Comparison of ENCODE assay signal across 1 cellular context in the genomic region with DNA sequence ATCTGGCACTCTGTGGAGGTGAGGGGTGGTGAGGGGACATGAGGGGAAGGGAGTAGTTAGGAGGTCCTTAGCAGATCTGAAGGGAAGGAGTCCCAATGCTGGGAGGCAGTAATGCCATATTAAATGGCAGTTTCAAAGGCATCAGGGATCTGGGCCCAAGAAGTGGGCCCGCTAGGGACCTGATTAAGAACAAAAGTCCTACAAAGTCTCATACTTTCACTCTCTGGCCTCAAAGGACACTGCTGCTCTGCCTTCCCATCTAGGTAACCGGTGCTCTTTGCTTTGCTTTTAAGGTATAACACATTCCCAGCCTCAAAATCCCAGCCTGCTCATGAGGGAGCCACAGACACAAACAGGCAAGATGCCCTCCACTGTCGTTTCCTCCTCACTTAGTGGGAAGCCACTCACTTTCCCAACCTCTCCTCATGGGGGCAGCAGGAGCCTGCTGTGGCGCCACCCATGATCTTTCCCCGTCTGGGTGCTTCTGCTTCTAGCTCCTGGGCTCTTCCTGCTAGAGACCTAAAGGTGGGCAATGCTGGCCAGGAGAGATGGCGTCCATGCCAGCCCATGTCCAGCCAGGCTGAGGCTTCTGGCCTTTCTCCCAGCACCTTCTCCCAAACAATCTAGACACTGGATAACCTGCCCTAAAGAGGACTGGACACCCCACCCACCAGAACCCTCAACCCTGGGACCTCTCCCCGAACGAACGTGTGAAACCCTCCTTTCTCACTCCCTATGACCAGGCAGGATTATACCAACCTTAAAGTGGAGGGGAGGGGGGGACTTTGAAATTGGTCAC.
A peak's percentile ranks its signal among the peaks of the same experiment; 100 is the strongest.
TF ChIP-seq lines count a peak whose summit lies in the region.

No MANE protein-coding gene starts in this region.

TF ChIP-seq in K562, 482 proteins besides CTCF, POLR2A, EP300 and RAD21 (continued from another document):
- TF ChIP-seq, protein P1, sequence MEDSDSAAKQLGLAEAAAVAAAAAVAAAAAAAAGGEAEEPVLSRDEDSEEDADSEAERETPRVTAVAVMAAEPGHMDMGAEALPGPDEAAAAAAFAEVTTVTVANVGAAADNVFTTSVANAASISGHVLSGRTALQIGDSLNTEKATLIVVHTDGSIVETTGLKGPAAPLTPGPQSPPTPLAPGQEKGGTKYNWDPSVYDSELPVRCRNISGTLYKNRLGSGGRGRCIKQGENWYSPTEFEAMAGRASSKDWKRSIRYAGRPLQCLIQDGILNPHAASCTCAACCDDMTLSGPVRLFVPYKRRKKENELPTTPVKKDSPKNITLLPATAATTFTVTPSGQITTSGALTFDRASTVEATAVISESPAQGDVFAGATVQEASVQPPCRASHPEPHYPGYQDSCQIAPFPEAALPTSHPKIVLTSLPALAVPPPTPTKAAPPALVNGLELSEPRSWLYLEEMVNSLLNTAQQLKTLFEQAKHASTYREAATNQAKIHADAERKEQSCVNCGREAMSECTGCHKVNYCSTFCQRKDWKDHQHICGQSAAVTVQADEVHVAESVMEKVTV (CRISPR knock-in tag; IDR thresholded peaks at IDR 0.05), result peak; percentile 77
- TF ChIP-seq, protein P2, sequence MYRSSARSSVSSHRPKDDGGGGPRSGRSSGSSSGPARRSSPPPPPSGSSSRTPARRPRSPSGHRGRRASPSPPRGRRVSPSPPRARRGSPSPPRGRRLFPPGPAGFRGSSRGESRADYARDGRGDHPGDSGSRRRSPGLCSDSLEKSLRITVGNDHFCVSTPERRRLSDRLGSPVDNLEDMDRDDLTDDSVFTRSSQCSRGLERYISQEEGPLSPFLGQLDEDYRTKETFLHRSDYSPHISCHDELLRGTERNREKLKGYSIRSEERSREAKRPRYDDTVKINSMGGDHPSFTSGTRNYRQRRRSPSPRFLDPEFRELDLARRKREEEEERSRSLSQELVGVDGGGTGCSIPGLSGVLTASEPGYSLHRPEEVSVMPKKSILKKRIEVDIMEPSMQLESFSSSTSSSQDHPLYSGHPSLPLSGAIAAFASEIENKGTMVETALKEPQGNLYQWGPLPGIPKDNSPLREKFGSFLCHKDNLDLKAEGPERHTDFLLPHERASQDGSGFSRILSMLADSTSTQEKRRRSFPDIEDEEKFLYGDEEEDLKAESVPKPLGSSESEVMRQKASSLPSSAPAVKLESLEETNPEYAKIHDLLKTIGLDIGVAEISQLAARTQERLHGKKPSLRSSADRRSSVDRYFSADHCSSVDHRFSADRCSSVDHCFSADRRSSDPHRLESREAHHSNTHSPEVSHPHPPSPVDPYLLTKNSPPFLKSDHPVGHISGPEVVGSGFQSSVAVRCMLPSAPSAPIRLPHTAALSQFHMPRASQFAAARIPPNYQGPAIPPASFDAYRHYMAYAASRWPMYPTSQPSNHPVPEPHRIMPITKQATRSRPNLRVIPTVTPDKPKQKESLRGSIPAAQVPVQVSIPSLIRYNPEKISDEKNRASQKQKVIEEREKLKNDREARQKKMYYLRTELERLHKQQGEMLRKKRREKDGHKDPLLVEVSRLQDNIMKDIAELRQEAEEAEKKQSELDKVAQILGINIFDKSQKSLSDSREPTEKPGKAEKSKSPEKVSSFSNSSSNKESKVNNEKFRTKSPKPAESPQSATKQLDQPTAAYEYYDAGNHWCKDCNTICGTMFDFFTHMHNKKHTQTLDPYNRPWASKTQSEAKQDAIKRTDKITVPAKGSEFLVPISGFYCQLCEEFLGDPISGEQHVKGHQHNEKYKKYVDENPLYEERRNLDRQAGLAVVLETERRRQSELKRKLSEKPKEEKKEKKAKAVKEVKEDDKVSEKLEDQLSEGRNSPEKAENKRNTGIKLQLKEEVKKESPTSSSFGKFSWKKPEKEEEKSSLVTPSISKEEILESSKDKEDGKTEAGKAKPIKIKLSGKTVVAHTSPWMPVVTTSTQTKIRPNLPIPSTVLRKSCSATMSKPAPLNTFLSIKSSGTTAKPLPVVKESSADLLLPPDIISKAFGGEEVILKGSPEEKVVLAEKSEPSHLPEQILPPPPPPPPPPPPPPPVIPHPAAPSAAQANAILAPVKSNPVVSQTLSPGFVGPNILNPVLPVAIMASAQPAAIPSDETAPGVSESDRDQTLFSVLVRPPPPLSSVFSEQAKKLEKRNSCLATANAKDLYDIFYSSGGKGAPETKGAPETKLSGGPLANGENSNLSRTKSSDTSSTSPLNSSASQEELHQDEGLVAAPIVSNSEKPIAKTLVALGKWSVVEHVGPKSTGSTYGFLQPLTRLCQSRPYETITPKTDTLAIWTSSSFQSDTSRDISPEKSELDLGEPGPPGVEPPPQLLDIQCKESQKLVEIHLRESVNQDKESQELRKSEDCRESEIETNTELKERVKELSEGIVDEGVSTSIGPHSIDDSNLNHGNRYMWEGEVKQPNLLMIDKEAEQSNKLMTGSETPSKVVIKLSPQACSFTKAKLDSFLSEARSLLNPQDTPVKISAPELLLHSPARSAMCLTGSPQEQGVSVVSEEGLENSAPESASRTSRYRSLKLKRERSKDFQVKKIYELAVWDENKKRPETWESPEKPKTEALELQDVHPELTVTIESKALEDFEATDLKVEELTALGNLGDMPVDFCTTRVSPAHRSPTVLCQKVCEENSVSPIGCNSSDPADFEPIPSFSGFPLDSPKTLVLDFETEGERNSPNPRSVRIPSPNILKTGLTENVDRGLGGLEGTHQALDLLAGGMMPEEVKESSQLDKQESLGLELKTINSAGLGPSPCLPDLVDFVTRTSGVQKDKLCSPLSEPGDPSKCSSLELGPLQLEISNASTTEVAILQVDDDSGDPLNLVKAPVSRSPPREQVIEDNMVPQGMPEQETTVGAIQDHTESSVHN (IDR thresholded peaks at IDR 0.05; ENCODE audit: borderline replicate concordance in 1 of 2, low read depth in 1 of 2), result no peak
- TF ChIP-seq, protein P3, sequence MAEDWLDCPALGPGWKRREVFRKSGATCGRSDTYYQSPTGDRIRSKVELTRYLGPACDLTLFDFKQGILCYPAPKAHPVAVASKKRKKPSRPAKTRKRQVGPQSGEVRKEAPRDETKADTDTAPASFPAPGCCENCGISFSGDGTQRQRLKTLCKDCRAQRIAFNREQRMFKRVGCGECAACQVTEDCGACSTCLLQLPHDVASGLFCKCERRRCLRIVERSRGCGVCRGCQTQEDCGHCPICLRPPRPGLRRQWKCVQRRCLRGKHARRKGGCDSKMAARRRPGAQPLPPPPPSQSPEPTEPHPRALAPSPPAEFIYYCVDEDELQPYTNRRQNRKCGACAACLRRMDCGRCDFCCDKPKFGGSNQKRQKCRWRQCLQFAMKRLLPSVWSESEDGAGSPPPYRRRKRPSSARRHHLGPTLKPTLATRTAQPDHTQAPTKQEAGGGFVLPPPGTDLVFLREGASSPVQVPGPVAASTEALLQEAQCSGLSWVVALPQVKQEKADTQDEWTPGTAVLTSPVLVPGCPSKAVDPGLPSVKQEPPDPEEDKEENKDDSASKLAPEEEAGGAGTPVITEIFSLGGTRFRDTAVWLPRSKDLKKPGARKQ (CRISPR knock-in tag; IDR thresholded peaks at IDR 0.05), result no peak
- no peak for TF ChIP-seq BCOR (IDR thresholded peaks at IDR 0.05)
- no peak for TF ChIP-seq EGR1 (conservative IDR thresholded peaks at IDR 0.05)
- TF ChIP-seq ARID2 (IDR thresholded peaks at IDR 0.05), result peak; percentile 39; the same call in 1 of the 2 replicates
- TF ChIP-seq CREM (IDR thresholded peaks at IDR 0.05; ENCODE audit: low read depth), result 0 out of 2 replicates have a peak, but pooled peaks have one; percentile 24
